ENCODE assay signal across 20 cellular contexts in genomic region chr2:226187601-226188000, GRCh38.
DNase-seq lines count a peak whose midpoint lies in the region; ATAC-seq and TF ChIP-seq lines count a peak whose summit lies in the region.
"Had no signal": no experiment of that assay in that cellular context is flagged by ENCODE, and none has a peak within 500 bp of the region (broad histone marks: within the 10 kb centered on the region; RNA-seq: fewer than 3 reads in every experiment).

No MANE protein-coding gene starts in this region.

- TF ChIP-seq CTCF in CD8-positive, alpha-beta T cell (IDR thresholded peaks at IDR 0.05), result no peak

- H3K27me3 ChIP-seq in SJCRH30, result no peaks in the 10 kb centered on the region
- no peaks in the 10 kb centered on the region for H3K27me3 ChIP-seq in CD8-positive, alpha-beta T cell (ENCODE audit: insufficient read depth, low read length)
- H3K27me3 ChIP-seq: body of pancreas had no signal

- H3K36me3 ChIP-seq in SJCRH30, result no peaks in the 10 kb centered on the region
- H3K36me3 ChIP-seq in CD8-positive, alpha-beta T cell (ENCODE audit: insufficient read depth, low read length), result no peaks in the 10 kb centered on the region

- DNase-seq in ELR (ENCODE audit: low read depth), result peak; percentile 57
- peak in 1 of 2 experiments; percentile 23 for DNase-seq in SJCRH30
- DNase-seq in fibroblast of peridontal ligament (ENCODE audit: extremely low read depth), result peak; percentile 96
- peak; percentile 41 for DNase-seq in skeletal muscle cell (ENCODE audit: low read depth)
- no peak for DNase-seq in inferior parietal cortex (ENCODE audit: extremely low spot score)
- DNase-seq in NCI-H146 (lab: John Stamatoyannopoulos, UW), result no peak
- no peak for DNase-seq in CD8-positive, alpha-beta T cell
- DNase-seq: activated gamma-delta T cell treated with Interleukin-2 at 50 U/mL for 16 hours; body of pancreas; Caco-2; effector CD4-positive, alpha-beta T cell; H9; head of caudate nucleus; kidney; mucosa of descending colon; NCI-H2171; T-helper 17 cell had no signal

- H3K4me3 Mint-ChIP-seq in CD8-positive, alpha-beta T cell, result no peak overlapping the region
- H3K4me3 Mint-ChIP-seq: H9, T-helper 17 cell had no signal

- H3K27me3 Mint-ChIP-seq in CD8-positive, alpha-beta T cell (ENCODE audit: low read depth), result peaks cover 2% of the 10 kb centered on the region

- H3K4me3 ChIP-seq in SJCRH30, result no peak overlapping the region
- no peak overlapping the region for H3K4me3 ChIP-seq in skeletal muscle cell (ENCODE audit: low read depth, low read length)
- H3K4me3 ChIP-seq in CD8-positive, alpha-beta T cell (ENCODE audit: low read depth, low read length), result no peak overlapping the region
- H3K4me3 ChIP-seq: body of pancreas, mucosa of descending colon had no signal

- no peak overlapping the region for H3K27ac Mint-ChIP-seq in CD8-positive, alpha-beta T cell
- H3K27ac Mint-ChIP-seq: H9, T-helper 17 cell had no signal

- peaks cover 67% of the 10 kb centered on the region for H3K4me1 ChIP-seq in SJCRH30
- no peaks in the 10 kb centered on the region for H3K4me1 ChIP-seq in CD8-positive, alpha-beta T cell (ENCODE audit: insufficient read depth, low read length)
- H3K4me1 ChIP-seq: body of pancreas had no signal

- CTCF ChIA-PET in CD8-positive, alpha-beta T cell (lab: Charles Lee), result no interaction called here

- H3K9me3 ChIP-seq in SJCRH30 (replicated peaks), result peaks cover 5% of the 10 kb centered on the region; the same call in 1 of the 2 replicates
- no peaks in the 10 kb centered on the region for H3K9me3 ChIP-seq in CD8-positive, alpha-beta T cell (ENCODE audit: low read length)
- H3K9me3 ChIP-seq: body of pancreas, Caco-2, mucosa of descending colon had no signal

- POLR2A ChIA-PET in CD8-positive, alpha-beta T cell (lab: Charles Lee), result no interaction called here

- intact Hi-C loops in CD8-positive, alpha-beta T cell (cut with DNase I, micrococcal nuclease), result no loop called here

- H3K9me3 Mint-ChIP-seq in CD8-positive, alpha-beta T cell, result no peaks in the 10 kb centered on the region
- H3K9me3 Mint-ChIP-seq: H9 had no signal

- no peak for ATAC-seq in HG02884 (IDR thresholded peaks at IDR 0.05; ENCODE audit: unreplicated experiment)
- ATAC-seq in CD8-positive, alpha-beta T cell, result no peak
- ATAC-seq: activated CD4-positive, CD25-positive, alpha-beta regulatory T cell treated with anti-CD3 and anti-CD28 coated beads, Interleukin-2, amount 50 U/mL, for 24 hours; body of pancreas; mucosa of descending colon; T-helper 17 cell had no signal

- no peaks in the 10 kb centered on the region for H3K4me1 Mint-ChIP-seq in CD8-positive, alpha-beta T cell (ENCODE audit: low read depth)
- H3K4me1 Mint-ChIP-seq: T-helper 17 cell had no signal

- peak overlapping the region; percentile 97; the same call in 1 of the 2 replicates for H3K27ac ChIP-seq in SJCRH30
- H3K27ac ChIP-seq in CD8-positive, alpha-beta T cell (ENCODE audit: low read depth, low read length), result no peak overlapping the region
- H3K27ac ChIP-seq: body of pancreas, RWPE1 had no signal

- H3K36me3 Mint-ChIP-seq in CD8-positive, alpha-beta T cell, result no peaks in the 10 kb centered on the region

Comparison
In these comparisons a context has a peak if more than half of its experiments do, and no peak if none do; other contexts are left out.
1. DNase-seq: peak in ELR (single experiment), fibroblast of peridontal ligament (single experiment) and skeletal muscle cell (single experiment); none in inferior parietal cortex (single experiment), NCI-H146 (single experiment) and CD8-positive, alpha-beta T cell (0 of 7).